8 cellular contexts compared by ENCODE assay signal in the genomic region with DNA sequence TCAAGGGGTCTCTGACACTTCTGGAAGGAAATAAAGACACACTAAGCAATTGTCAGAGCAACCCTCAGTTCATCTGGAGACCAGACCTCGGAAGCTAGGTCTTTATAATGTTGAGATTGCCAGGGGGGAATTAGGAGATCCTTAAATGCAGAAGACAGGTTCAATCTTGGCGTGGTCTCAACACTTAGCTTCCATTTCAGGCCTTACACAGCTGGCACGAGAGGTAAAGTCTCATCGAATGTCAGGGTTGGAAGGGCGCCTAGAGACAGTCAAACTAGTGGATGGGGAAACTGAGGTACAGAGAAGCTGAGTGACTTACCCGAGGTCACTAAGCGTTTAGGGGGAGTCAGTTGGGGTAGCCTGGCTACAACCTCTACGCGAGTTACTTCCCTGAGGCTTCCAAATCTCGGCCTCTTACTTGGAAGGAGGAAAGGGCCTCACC. TPM values are rescaled to one million over a fixed set of nuclear protein-coding genes. Genes with fewer than 3 reads are reported as not detected.
DNase-seq lines count a peak whose midpoint lies in the region; ATAC-seq lines count a peak whose summit lies in the region.

No MANE protein-coding gene starts in this region.

- H3K4me1 Mint-ChIP-seq in T-helper 1 cell treated with Interleukin-12 subunit alpha and Interleukin-12 subunit beta and Interleukin-4 antibody, amounts not matched to agents 30 μg/mL and 1 μg/mL, for 36 hours (ENCODE audit: low read depth): peaks cover 38% of the 10 kb centered on the region
- peaks cover 44% of the 10 kb centered on the region for H3K4me1 Mint-ChIP-seq in activated CD4-positive, alpha-beta memory T cell treated with anti-CD3 and anti-CD28 coated beads for 36 hours (ENCODE audit: low read depth)
- H3K4me1 Mint-ChIP-seq in stimulated activated naive CD8-positive, alpha-beta T cell treated with anti-CD3 and anti-CD28 coated beads, Interleukin-15, amount 100 ng/mL, for 72 hours: peaks cover 51% of the 10 kb centered on the region

- H3K27me3 ChIP-seq in iPS-18a (ENCODE audit: control insufficient read depth, insufficient read depth, low read length): no peaks in the 10 kb centered on the region

- H3K4me3 Mint-ChIP-seq in T-helper 1 cell treated with Interleukin-12 subunit alpha and Interleukin-12 subunit beta and Interleukin-4 antibody, amounts not matched to agents 30 μg/mL and 1 μg/mL, for 36 hours: peak overlapping the region; percentile 76
- peak overlapping the region; percentile 78 for H3K4me3 Mint-ChIP-seq in activated CD4-positive, alpha-beta memory T cell treated with anti-CD3 and anti-CD28 coated beads for 36 hours
- peak overlapping the region; percentile 83 to 93 for H3K4me3 Mint-ChIP-seq in stimulated activated naive CD8-positive, alpha-beta T cell treated with anti-CD3 and anti-CD28 coated beads, Interleukin-15, amount 100 ng/mL, for 72 hours

- DNase-seq in T-helper 1 cell (no peak), NCI-H748 (lab: John Stamatoyannopoulos, UW; ENCODE audit: unreplicated experiment) (no peak), glomerular visceral epithelial cell (ENCODE audit: extremely low spot score) (no peak)
- no peak for DNase-seq in activated CD4-positive, alpha-beta memory T cell treated with anti-CD3 and anti-CD28 coated beads for 36 hours
- DNase-seq in stimulated activated naive CD8-positive, alpha-beta T cell treated with anti-CD3 and anti-CD28 coated beads, Interleukin-15, amount 100 ng/mL, for 72 hours: no peak
- no peak for DNase-seq in stimulated activated CD4-positive, alpha-beta T cell treated with anti-CD3 and anti-CD28 coated beads, Interleukin-2, amount 100 ng/mL, for 48 hours

- peak overlapping the region; percentile 67 for H3K27ac Mint-ChIP-seq in T-helper 1 cell treated with Interleukin-12 subunit alpha and Interleukin-12 subunit beta and Interleukin-4 antibody, amounts not matched to agents 30 μg/mL and 1 μg/mL, for 36 hours
- H3K27ac Mint-ChIP-seq in activated CD4-positive, alpha-beta memory T cell treated with anti-CD3 and anti-CD28 coated beads for 36 hours: peak overlapping the region; percentile 70
- peak overlapping the region; percentile 82 to 94 for H3K27ac Mint-ChIP-seq in stimulated activated naive CD8-positive, alpha-beta T cell treated with anti-CD3 and anti-CD28 coated beads, Interleukin-15, amount 100 ng/mL, for 72 hours

- CTCF ChIA-PET in activated CD4-positive, alpha-beta memory T cell treated with anti-CD3 and anti-CD28 coated beads for 36 hours (lab: Charles Lee): interaction anchor here (0.6 to 2.3 kb wide), 13 partner anchors 11 to 288 kb away, joined by 3 to 6 read pairs (median 4); partner anchors contain the start of gene YTHDF2

- ATAC-seq in stimulated activated naive CD8-positive, alpha-beta T cell treated with anti-CD3 and anti-CD28 coated beads, Interleukin-15, amount 100 ng/mL, for 72 hours: no peak

- intact Hi-C loops in activated CD4-positive, alpha-beta memory T cell treated with anti-CD3 and anti-CD28 coated beads for 36 hours (cut with micrococcal nuclease): loop anchor here (1.0 kb wide), 1 partner anchor 29 kb away; no protein-coding TSS in a partner anchor

- H3K9ac ChIP-seq in iPS-18a (ENCODE audit: low read length): peak overlapping the region; percentile 75

- POLR2A ChIA-PET in activated CD4-positive, alpha-beta memory T cell treated with anti-CD3 and anti-CD28 coated beads for 36 hours (lab: Charles Lee): interaction anchor here (0.7 to 2.3 kb wide), 9 partner anchors 11 to 268 kb away, joined by 4 to 13 read pairs (median 6); partner anchors contain the start of genes RNU11 and SRSF4

- H3K4me3 ChIP-seq in iPS-18a (ENCODE audit: low read length): peak overlapping the region; percentile 66

- no peaks in the 10 kb centered on the region for H3K9me3 Mint-ChIP-seq in T-helper 1 cell treated with Interleukin-12 subunit alpha and Interleukin-12 subunit beta and Interleukin-4 antibody, amounts not matched to agents 30 μg/mL and 1 μg/mL, for 36 hours
- no peaks in the 10 kb centered on the region for H3K9me3 Mint-ChIP-seq in activated CD4-positive, alpha-beta memory T cell treated with anti-CD3 and anti-CD28 coated beads for 36 hours
- no peaks in the 10 kb centered on the region for H3K9me3 Mint-ChIP-seq in stimulated activated naive CD8-positive, alpha-beta T cell treated with anti-CD3 and anti-CD28 coated beads, Interleukin-15, amount 100 ng/mL, for 72 hours

- no peaks in the 10 kb centered on the region for H3K27me3 Mint-ChIP-seq in T-helper 1 cell treated with Interleukin-12 subunit alpha and Interleukin-12 subunit beta and Interleukin-4 antibody, amounts not matched to agents 30 μg/mL and 1 μg/mL, for 36 hours (ENCODE audit: low read depth)
- H3K27me3 Mint-ChIP-seq in activated CD4-positive, alpha-beta memory T cell treated with anti-CD3 and anti-CD28 coated beads for 36 hours: no peaks in the 10 kb centered on the region
- H3K27me3 Mint-ChIP-seq in stimulated activated naive CD8-positive, alpha-beta T cell treated with anti-CD3 and anti-CD28 coated beads, Interleukin-15, amount 100 ng/mL, for 72 hours: no peaks in the 10 kb centered on the region

- H3K4me1 ChIP-seq in iPS-18a (ENCODE audit: control insufficient read depth, low read depth, low read length): peaks cover 12% of the 10 kb centered on the region

- H3K9me3 ChIP-seq in iPS-18a (ENCODE audit: control insufficient read depth, low read depth, low read length): no peaks in the 10 kb centered on the region

- H3K36me3 ChIP-seq in iPS-18a (ENCODE audit: control insufficient read depth, low read depth, low read length): no peaks in the 10 kb centered on the region

- H3K27ac ChIP-seq in iPS-18a (ENCODE audit: low read length): peak overlapping the region; percentile 39

- peaks cover 16% of the 10 kb centered on the region for H3K36me3 Mint-ChIP-seq in T-helper 1 cell treated with Interleukin-12 subunit alpha and Interleukin-12 subunit beta and Interleukin-4 antibody, amounts not matched to agents 30 μg/mL and 1 μg/mL, for 36 hours (ENCODE audit: low read depth)
- H3K36me3 Mint-ChIP-seq in activated CD4-positive, alpha-beta memory T cell treated with anti-CD3 and anti-CD28 coated beads for 36 hours: peaks cover 3% of the 10 kb centered on the region

RNA-seq across cellular contexts. Expression of gene EPB41, which starts 0.6 kb away (rescaled TPM):
- total RNA-seq in activated CD4-positive, alpha-beta memory T cell treated with anti-CD3 and anti-CD28 coated beads for 36 hours: 10 to 100 TPM; 67.6 to 71.0 TPM
